ENCODE assay signal across 14 cellular contexts in the genomic region with DNA sequence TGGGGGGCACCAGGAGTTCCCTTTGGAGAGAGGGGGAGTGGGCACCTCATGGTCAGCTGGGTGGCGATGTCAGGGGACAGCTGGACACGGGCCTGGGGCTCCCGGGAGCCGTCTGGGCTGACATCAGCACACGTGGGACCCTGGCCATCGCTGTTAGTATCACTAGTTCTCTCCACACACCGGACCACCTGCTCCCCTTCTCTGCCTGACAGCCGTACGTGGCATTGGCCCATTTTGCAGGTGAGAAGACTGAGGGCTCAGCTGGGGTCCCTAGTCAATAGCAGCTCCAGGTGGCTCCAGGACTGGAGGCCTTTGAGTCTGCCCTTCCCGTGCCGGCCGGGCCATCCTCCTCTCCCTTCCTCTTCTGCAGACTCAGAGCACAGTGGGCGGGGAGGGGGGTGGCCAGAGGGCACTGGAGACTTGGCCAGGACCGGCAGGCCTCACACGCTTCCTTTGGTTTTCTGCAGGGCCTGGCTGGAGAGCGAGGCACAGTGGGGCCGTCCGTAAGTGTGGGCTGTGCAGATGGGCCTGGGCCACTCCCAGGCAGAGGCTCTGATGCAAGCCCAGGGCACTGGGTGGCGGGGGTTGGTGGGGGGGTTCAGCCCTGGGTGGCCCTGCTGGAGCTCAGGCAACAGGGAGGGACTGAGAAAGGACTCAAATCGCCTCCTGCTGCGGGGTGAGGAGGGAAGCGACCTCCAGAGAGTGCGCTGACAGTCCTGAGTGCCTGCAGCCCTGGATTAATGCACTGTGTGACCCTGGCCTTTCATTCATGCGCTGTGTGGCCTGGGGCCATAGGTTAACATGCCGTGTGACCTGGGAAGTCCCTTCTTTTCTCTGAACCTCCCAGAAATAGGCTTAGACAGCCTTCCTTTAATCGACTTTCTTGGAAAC.
DNase-seq lines count a peak whose midpoint lies in the region; ATAC-seq and TF ChIP-seq lines count a peak whose summit lies in the region.
"Had no signal": no experiment of that assay in that cellular context is flagged by ENCODE, and none has a peak within 500 bp of the region (broad histone marks: within the 10 kb centered on the region; RNA-seq: fewer than 3 reads in every experiment).

No MANE protein-coding gene starts in this region.

- DNase-seq in CMK (ENCODE audit: low read depth) = peak; percentile 44
- DNase-seq in GM23248 = peak; percentile 24
- peak; percentile 65 for DNase-seq in coronary artery (ENCODE audit: low spot score)
- DNase-seq in lung (ENCODE audit: low spot score) = no peak
- no peak for DNase-seq in stomach
- DNase-seq in progenitor cell of endocrine pancreas (ENCODE audit: low spot score, unreplicated experiment) = no peak
- no peak for DNase-seq in hepatic stellate cell (ENCODE audit: low spot score)
- no peak for DNase-seq in NCI-H2171 (lab: John Stamatoyannopoulos, UW)
- DNase-seq: activated CD4-positive, alpha-beta T cell treated with anti-CD3 and anti-CD28 coated beads, Interleukin-2, amount 50 U/mL, for 4 hours; CD4-positive, alpha-beta memory T cell; NK-92 treated with Interleukin-12 subunit alpha and Interleukin-12 subunit beta, amount 100 ng/mL, for 24 hours; T-helper 2 cell had no signal

- H3K4me1 Mint-ChIP-seq in progenitor cell of endocrine pancreas (ENCODE audit: low read depth) = no peaks in the 10 kb centered on the region
- H3K4me1 Mint-ChIP-seq: CD4-positive, alpha-beta memory T cell had no signal

- H3K9me3 ChIP-seq in GM23248 (ENCODE audit: low read depth) = no peaks in the 10 kb centered on the region
- no peaks in the 10 kb centered on the region for H3K9me3 ChIP-seq in lung (ENCODE audit: control insufficient read depth in 2 of 2, insufficient read depth in 1 of 2, low read length in 1 of 2)
- no peaks in the 10 kb centered on the region for H3K9me3 ChIP-seq in stomach
- H3K9me3 ChIP-seq: thoracic aorta had no signal

- TF ChIP-seq CTCF in coronary artery (IDR thresholded peaks at IDR 0.05) (no peak), lung (IDR thresholded peaks at IDR 0.05; ENCODE audit: control extremely low read depth, extremely low read depth) (no peak), stomach (IDR thresholded peaks at IDR 0.05) (no peak), progenitor cell of endocrine pancreas (IDR thresholded peaks at IDR 0.05; ENCODE audit: unreplicated experiment) (no peak)

- WGBS in GM23248 (ENCODE audit: low coverage in 1 of 2, low lambda C conversion rate in 2 of 2, missing lambda C conversion rate in 2 of 2), 2 experiments = 48 to 49% methylated on average over 21 to 26 of the region's 26 CpGs
- WGBS in lung, 2 donors = 65 to 69% methylated on average over 26 of the region's 26 CpGs
- WGBS in stomach, 5 donors = 69 to 79% (median 73%) methylated on average over 16 to 26 of the region's 26 CpGs

- H3K27me3 ChIP-seq in GM23248 (replicated peaks; ENCODE audit: insufficient read depth) = no peaks in the 10 kb centered on the region
- H3K27me3 ChIP-seq in lung (ENCODE audit: control insufficient read depth, insufficient read depth) = no peaks in the 10 kb centered on the region
- peaks cover 0 to 29% (median 0%) of the 10 kb centered on the region in 3 donors for H3K27me3 ChIP-seq in stomach

- H3K4me3 ChIP-seq in GM23248 = no peak overlapping the region
- H3K4me3 ChIP-seq in coronary artery = no peak overlapping the region
- no peak overlapping the region for H3K4me3 ChIP-seq in lung
- H3K4me3 ChIP-seq in stomach = no peak overlapping the region
- H3K4me3 ChIP-seq: thoracic aorta had no signal

- H3K4me3 Mint-ChIP-seq in progenitor cell of endocrine pancreas (ENCODE audit: low read depth) = no peak overlapping the region
- H3K4me3 Mint-ChIP-seq: CD4-positive, alpha-beta memory T cell; natural killer cell treated with Interleukin-12 subunit alpha and Interleukin-12 subunit beta and Interleukin-15 and Interleukin-18, amount 100 ng/mL, for 72 hours had no signal

- ATAC-seq in lung (ENCODE audit: insufficient read depth, low FRiP score) = peak; percentile 29
- ATAC-seq: natural killer cell treated with Interleukin-12 subunit alpha and Interleukin-12 subunit beta and Interleukin-15 and Interleukin-18, amount 100 ng/mL, for 72 hours had no signal

- H3K36me3 ChIP-seq in GM23248 (ENCODE audit: low read depth) (no peaks in the 10 kb centered on the region), lung (ENCODE audit: control insufficient read depth in 2 of 2, insufficient read depth in 2 of 2, low read length in 2 of 2) (no peaks in the 10 kb centered on the region), stomach (no peaks in the 10 kb centered on the region)
- H3K36me3 ChIP-seq: thoracic aorta had no signal

- no peak overlapping the region for H3K4me2 ChIP-seq in GM23248 (ENCODE audit: unreplicated experiment)

- H2AFZ ChIP-seq in GM23248 = no peak overlapping the region

- H3K9me2 ChIP-seq in GM23248 (ENCODE audit: insufficient read depth) = no peaks in the 10 kb centered on the region

- H3K9me3 Mint-ChIP-seq in progenitor cell of endocrine pancreas (ENCODE audit: low read depth) = no peaks in the 10 kb centered on the region
- H3K9me3 Mint-ChIP-seq: CD4-positive, alpha-beta memory T cell; natural killer cell treated with Interleukin-12 subunit alpha and Interleukin-12 subunit beta and Interleukin-15 and Interleukin-18, amount 100 ng/mL, for 72 hours had no signal

- H3K9ac ChIP-seq in GM23248 = no peak overlapping the region

- H3K27ac Mint-ChIP-seq in progenitor cell of endocrine pancreas = no peak overlapping the region
- H3K27ac Mint-ChIP-seq: CD4-positive, alpha-beta memory T cell; natural killer cell treated with Interleukin-12 subunit alpha and Interleukin-12 subunit beta and Interleukin-15 and Interleukin-18, amount 100 ng/mL, for 72 hours had no signal

- no peak for TF ChIP-seq POLR2A in stomach (IDR thresholded peaks at IDR 0.05)

- H3F3A ChIP-seq in GM23248 (ENCODE audit: insufficient read depth) = no peaks in the 10 kb centered on the region

- no peaks in the 10 kb centered on the region for H3K4me1 ChIP-seq in GM23248 (ENCODE audit: insufficient read depth)
- no peaks in the 10 kb centered on the region for H3K4me1 ChIP-seq in lung (ENCODE audit: control insufficient read depth in 2 of 2, insufficient read depth in 2 of 2, low read length in 2 of 2)
- no peaks in the 10 kb centered on the region for H3K4me1 ChIP-seq in stomach

- intact Hi-C loops in stomach (cut with DNase I; ENCODE audit: low total_unique reads) = no loop called here

- no peak for TF ChIP-seq EP300 in stomach (IDR thresholded peaks at IDR 0.05)

- H3K36me3 Mint-ChIP-seq in progenitor cell of endocrine pancreas (ENCODE audit: insufficient read depth) = peaks cover 12% of the 10 kb centered on the region
- H3K36me3 Mint-ChIP-seq: CD4-positive, alpha-beta memory T cell; natural killer cell treated with Interleukin-12 subunit alpha and Interleukin-12 subunit beta and Interleukin-15 and Interleukin-18, amount 100 ng/mL, for 72 hours had no signal

- H3K27ac ChIP-seq in GM23248 (no peak overlapping the region), coronary artery (no peak overlapping the region), lung (ENCODE audit: low read depth in 1 of 2, low read length in 1 of 2) (no peak overlapping the region), stomach (no peak overlapping the region)
- H3K27ac ChIP-seq: thoracic aorta had no signal

- no peaks in the 10 kb centered on the region for H3K79me2 ChIP-seq in GM23248 (ENCODE audit: insufficient read depth)

- in situ Hi-C loops in GM23248 (cut with MboI) = no loop called here

- no peaks in the 10 kb centered on the region for H4K20me1 ChIP-seq in GM23248 (ENCODE audit: insufficient read depth)

- H3K27me3 Mint-ChIP-seq in progenitor cell of endocrine pancreas = no peaks in the 10 kb centered on the region

Comparison
In these comparisons a context has a peak if more than half of its experiments do, and no peak if none do; other contexts are left out.
1. DNase-seq: peak in CMK (single experiment), GM23248 (single experiment) and coronary artery (single experiment); none in lung (single experiment), stomach (single experiment), progenitor cell of endocrine pancreas (single experiment), hepatic stellate cell (single experiment) and NCI-H2171 (single experiment).